In the genomic region with DNA sequence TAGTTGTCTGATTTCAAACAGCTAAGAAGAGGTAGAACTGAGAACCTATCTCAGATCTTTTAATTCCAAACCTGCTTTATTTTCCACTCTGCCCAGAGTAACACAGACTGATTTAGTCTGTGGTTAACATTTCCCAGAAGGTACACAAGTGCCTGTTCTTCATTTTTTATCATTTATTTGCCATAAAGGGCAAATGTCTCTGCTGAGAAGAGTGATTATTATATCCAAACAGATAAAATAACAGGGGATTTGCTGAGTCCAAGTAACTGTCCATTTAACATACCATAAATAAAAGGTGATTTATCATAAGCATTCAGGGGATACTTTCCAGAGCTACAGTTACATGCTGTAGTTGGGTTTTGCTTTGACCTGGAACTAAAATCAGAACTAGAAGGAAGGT, we compare ENCODE assay signal across 5 cellular contexts.
"Had no signal": no experiment of that assay in that cellular context is flagged by ENCODE, and none has a peak within 500 bp of the region (broad histone marks: within the 10 kb centered on the region; RNA-seq: fewer than 3 reads in every experiment).

No MANE protein-coding gene starts in this region.

- ATAC-seq: GM23338, K562 had no signal

- DNase-seq: H9, HCEC 1CT, IMR-90 had no signal

- H3K4me2 ChIP-seq: GM23338 had no signal

- H3K4me3 ChIP-seq: GM23338, K562 had no signal

- H2AFZ ChIP-seq: GM23338 had no signal
